ENCODE assay signal across 13 cellular contexts in the genomic region with DNA sequence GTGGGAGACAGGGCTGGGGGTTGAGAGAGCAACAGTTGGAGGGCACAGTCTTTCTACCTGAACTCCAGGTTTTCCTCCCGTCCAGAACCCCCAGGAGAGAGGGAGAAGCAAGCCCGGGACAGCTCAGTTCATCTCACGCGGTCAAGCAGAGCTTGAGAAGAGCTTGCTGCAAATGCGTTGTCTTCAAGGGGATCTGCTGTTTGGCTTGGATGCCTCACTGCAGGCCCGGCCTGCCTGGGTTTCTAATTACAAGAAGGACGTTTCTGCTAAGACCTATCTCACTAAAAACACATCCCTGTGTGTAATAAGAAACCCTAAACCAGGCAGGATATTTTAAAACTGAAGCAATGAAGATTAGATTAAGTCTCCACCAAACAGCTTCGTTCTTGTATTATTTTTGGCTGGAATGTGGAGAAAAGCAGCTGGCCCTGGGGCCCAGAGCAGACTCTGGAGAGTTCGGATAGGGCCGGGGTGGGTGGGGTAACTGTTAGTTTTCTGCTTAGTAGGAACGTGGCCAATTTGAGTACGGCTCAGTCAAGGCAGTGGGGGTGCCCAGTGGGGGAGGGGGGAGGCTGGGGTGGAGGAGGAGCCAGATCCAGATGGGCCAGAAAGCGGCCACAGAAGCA. TPM values are rescaled to one million over a fixed set of nuclear protein-coding genes. Genes with fewer than 3 reads are reported as not detected.
DNase-seq lines count a peak whose midpoint lies in the region; ATAC-seq and TF ChIP-seq lines count a peak whose summit lies in the region.
"Had no signal": no experiment of that assay in that cellular context is flagged by ENCODE, and none has a peak within 500 bp of the region (broad histone marks: within the 10 kb centered on the region; RNA-seq: fewer than 3 reads in every experiment).

No MANE protein-coding gene starts in this region.

- no peak overlapping the region; the same call in 1 of the 2 replicates for H3K27ac ChIP-seq in HUES6 (ENCODE audit: low read depth, low read length)
- H3K27ac ChIP-seq in dorsolateral prefrontal cortex, result peak overlapping the region in 37 of 59 donors; percentile 6 to 98 (median 55)
- H3K27ac ChIP-seq in skeletal muscle tissue (ENCODE audit: low read depth, low read length), result peak overlapping the region; percentile 90

- intact Hi-C loops in dorsolateral prefrontal cortex (cut with DNase I), result no loop called here

- H3K27me3 ChIP-seq in HUES6 (ENCODE audit: control insufficient read depth, insufficient read depth, low read length) (peaks cover 64% of the 10 kb centered on the region), dorsolateral prefrontal cortex (peaks cover 0 to 5% (median 0%) of the 10 kb centered on the region in 45 donors), skeletal muscle tissue (ENCODE audit: control insufficient read depth in 3 of 3, insufficient read depth in 3 of 3, low read length in 3 of 3) (peaks cover 0 to 2% (median 0%) of the 10 kb centered on the region in 3 donors)

- H3K9me3 ChIP-seq in HUES6 (ENCODE audit: control insufficient read depth, insufficient read depth, low read depth, low read length) (no peaks in the 10 kb centered on the region), skeletal muscle tissue (ENCODE audit: control insufficient read depth in 3 of 3, low read length in 3 of 3) (no peaks in the 10 kb centered on the region)

- H3K4me1 ChIP-seq in HUES6 (ENCODE audit: control insufficient read depth, insufficient read depth, low read length) (peaks cover 46% of the 10 kb centered on the region), skeletal muscle tissue (ENCODE audit: control insufficient read depth in 3 of 3, insufficient read depth in 3 of 3, low read length in 3 of 3) (peaks cover 53 to 67% (median 58%) of the 10 kb centered on the region in 3 donors)

- no peak for TF ChIP-seq CTCF in dorsolateral prefrontal cortex (IDR thresholded peaks at IDR 0.05 in 54 of 56, conservative IDR thresholded peaks at IDR 0.05 in 2 of 56; ENCODE audit: low read depth in 1 of 56, partially characterized antibody in 56 of 56)

- H3K4me3 ChIP-seq in HUES6 (ENCODE audit: low read depth, low read length) (no peak overlapping the region), dorsolateral prefrontal cortex (peak overlapping the region in 7 of 59 donors; percentile 3 to 84 (median 20)), skeletal muscle tissue (ENCODE audit: low read length in 3 of 3) (peak overlapping the region; percentile 29 to 52 (median 49))

- H3K9ac ChIP-seq in HUES6 (ENCODE audit: low read length) (peak overlapping the region; percentile 11), skeletal muscle tissue (ENCODE audit: low read depth in 1 of 3, low read length in 3 of 3) (peak overlapping the region in 2 of 3 donors; percentile 23 to 68)

- ATAC-seq in HG03469 (IDR thresholded peaks at IDR 0.05; ENCODE audit: unreplicated experiment), result no peak
- no peak for ATAC-seq in GM21529 (IDR thresholded peaks at IDR 0.05; ENCODE audit: unreplicated experiment)
- ATAC-seq in HG03342 (IDR thresholded peaks at IDR 0.05; ENCODE audit: unreplicated experiment), result no peak
- ATAC-seq: PC-3 had no signal

- no peak for DNase-seq in dorsolateral prefrontal cortex
- peak; percentile 93 for DNase-seq in iris pigment epithelial cell (ENCODE audit: low read depth)
- no peak for DNase-seq in activated CD4-positive, CD25-positive, alpha-beta regulatory T cell (lab: John Stamatoyannopoulos, UW)
- DNase-seq: activated CD4-positive, alpha-beta memory T cell treated with anti-CD3 and anti-CD28 coated beads for 36 hours; amniotic stem cell; CD8-positive, alpha-beta memory T cell; NCI-H1105; PC-3 had no signal

- H3K36me3 ChIP-seq in HUES6 (ENCODE audit: control insufficient read depth, insufficient read depth, low read length) (no peaks in the 10 kb centered on the region), skeletal muscle tissue (ENCODE audit: control insufficient read depth in 3 of 3, insufficient read depth in 3 of 3, low read length in 3 of 3) (no peaks in the 10 kb centered on the region)

RNA-seq across cellular contexts. Expression of a gene that starts 6.0 kb away (rescaled TPM):
- total RNA-seq in dorsolateral prefrontal cortex (10 to 100 TPM; 19.6 to 99.6 (median 55.2) TPM), skeletal muscle tissue (6.8 TPM)
- total RNA-seq: activated CD4-positive, alpha-beta memory T cell treated with anti-CD3 and anti-CD28 coated beads for 36 hours; CD8-positive, alpha-beta memory T cell; PC-3 had no signal

RNA-seq across cellular contexts. Expression of a gene that starts 59.1 kb away (rescaled TPM):
- total RNA-seq in dorsolateral prefrontal cortex, result 10 to 100 TPM in 52 of 120 experiments, 1 to 10 TPM in 68; 5.4 to 17.7 (median 9.7) TPM
- total RNA-seq in skeletal muscle tissue, result 37.1 TPM
